In genomic region chr18:75029456-75029855, GRCh38 we compare ENCODE assay signal across 19 cellular contexts.
DNase-seq lines count a peak whose midpoint lies in the region; FAIRE-seq and TF ChIP-seq lines count a peak whose summit lies in the region.
"Had no signal": no experiment of that assay in that cellular context is flagged by ENCODE, and none has a peak within 500 bp of the region (broad histone marks: within the 10 kb centered on the region; RNA-seq: fewer than 3 reads in every experiment).

No MANE protein-coding gene starts in this region.

- H2AFZ ChIP-seq in H1 (ENCODE audit: low read length), result no peak overlapping the region

- H3K9me3 ChIP-seq in CD4-positive, alpha-beta memory T cell (ENCODE audit: control insufficient read depth in 1 of 2, low read length in 2 of 2), result no peaks in the 10 kb centered on the region
- H3K9me3 ChIP-seq in H1 (ENCODE audit: insufficient read depth in 2 of 2, low read depth in 1 of 2, low read length in 1 of 2) (no peaks in the 10 kb centered on the region), WERI-Rb-1 (ENCODE audit: severe bottlenecking) (no peaks in the 10 kb centered on the region)
- H3K9me3 ChIP-seq: BE2C, left ventricle myocardium inferior, vagina had no signal

- no peaks in the 10 kb centered on the region for H3K27me3 Mint-ChIP-seq in CD4-positive, alpha-beta memory T cell
- H3K27me3 Mint-ChIP-seq in activated CD4-positive, alpha-beta T cell treated with anti-CD3 and anti-CD28 coated beads, Interleukin-2, amount 10 ng/mL, durations not matched to agents 24 days and 14 days, result no peaks in the 10 kb centered on the region

- H3K56ac ChIP-seq in H1 (replicated peaks; ENCODE audit: insufficient read length, low read depth, low read length), result no peak overlapping the region

- peak overlapping the region; percentile 49; the same call in 1 of the 2 replicates for H2BK15ac ChIP-seq in H1 (ENCODE audit: low read length)

- no peak overlapping the region for H3K27ac ChIP-seq in CD4-positive, alpha-beta memory T cell (ENCODE audit: low read depth, low read length)
- H3K27ac ChIP-seq in H1 (ENCODE audit: low read depth, low read length), result no peak overlapping the region
- no peak overlapping the region for H3K27ac ChIP-seq in WERI-Rb-1
- H3K27ac ChIP-seq: dorsolateral prefrontal cortex, epithelial cell of prostate, HL-60, left ventricle myocardium inferior, vagina had no signal

- TF ChIP-seq EP300 in H1 (IDR thresholded peaks at IDR 0.05; ENCODE audit: borderline replicate concordance in 1 of 2, low read depth in 2 of 2, low read length in 2 of 2), result no peak

- H4K5ac ChIP-seq in H1 (ENCODE audit: insufficient read length, low read depth, low read length), result no peak overlapping the region

- H3K27ac Mint-ChIP-seq in CD4-positive, alpha-beta memory T cell, result peak overlapping the region; percentile 3 to 88 (median 49)
- peak overlapping the region; percentile 18 for H3K27ac Mint-ChIP-seq in activated CD4-positive, alpha-beta T cell treated with anti-CD3 and anti-CD28 coated beads, Interleukin-2, amount 10 ng/mL, durations not matched to agents 24 days and 14 days

- H2BK20ac ChIP-seq in H1 (ENCODE audit: low read length), result no peak overlapping the region

- TF ChIP-seq POLR2A in H1 (IDR thresholded peaks at IDR 0.05; ENCODE audit: control extremely low read depth in 1 of 2, low read depth in 2 of 2, low read length in 2 of 2), result no peak

- 0 out of 2 replicates have a peak overlapping the region, but pooled peaks have one; percentile 71 for H2BK12ac ChIP-seq in H1 (ENCODE audit: low read depth, low read length)

- H2BK120ac ChIP-seq in H1 (replicated peaks; ENCODE audit: low read depth, low read length), result no peak overlapping the region

- H3K79me1 ChIP-seq in H1 (ENCODE audit: low read depth, low read length), result no peaks in the 10 kb centered on the region; the same call in 1 of the 2 replicates

- H3K23me2 ChIP-seq in H1 (ENCODE audit: low read depth, low read length), result no peaks in the 10 kb centered on the region; the same call in 1 of the 2 replicates

- no peak overlapping the region for H2AK5ac ChIP-seq in H1 (ENCODE audit: low read depth, low read length)

- FAIRE-seq in H1 (lab: Jason Lieb, UNC), result no peak
- FAIRE-seq: A204.1 had no signal

- intact Hi-C loops in CD4-positive, alpha-beta memory T cell (cut with micrococcal nuclease), result no loop called here
- intact Hi-C loops in activated CD4-positive, alpha-beta T cell treated with anti-CD3 and anti-CD28 coated beads, Interleukin-2, amount 10 ng/mL, durations not matched to agents 24 days and 14 days (cut with micrococcal nuclease), result no loop called here
- intact Hi-C loops in head of caudate nucleus (cut with DNase I), result no loop called here

- no peaks in the 10 kb centered on the region for H3K79me2 ChIP-seq in H1 (ENCODE audit: control insufficient read depth in 1 of 2, insufficient read depth in 2 of 2, low read length in 2 of 2)

- H3K9ac ChIP-seq in H1 (replicated peaks in 1 of 4; ENCODE audit: extremely low read depth in 1 of 4, low read depth in 3 of 4, low read length in 3 of 4), result no peak overlapping the region

- H2BK5ac ChIP-seq in H1 (ENCODE audit: low read depth, low read length), result no peak overlapping the region; the same call in 1 of the 2 replicates

- H3K4me2 ChIP-seq in H1 (ENCODE audit: insufficient read depth in 1 of 2, low read depth in 2 of 2, low read length in 2 of 2), result no peak overlapping the region
- H3K4me2 ChIP-seq: smooth muscle cell had no signal

- H3K9me3 Mint-ChIP-seq in CD4-positive, alpha-beta memory T cell, result no peaks in the 10 kb centered on the region
- peaks cover 7% of the 10 kb centered on the region for H3K9me3 Mint-ChIP-seq in activated CD4-positive, alpha-beta T cell treated with anti-CD3 and anti-CD28 coated beads, Interleukin-2, amount 10 ng/mL, durations not matched to agents 24 days and 14 days

- H3K36me3 Mint-ChIP-seq in CD4-positive, alpha-beta memory T cell, result peaks cover 0 to 18% of the 10 kb centered on the region in 2 donors
- peaks cover 5% of the 10 kb centered on the region for H3K36me3 Mint-ChIP-seq in activated CD4-positive, alpha-beta T cell treated with anti-CD3 and anti-CD28 coated beads, Interleukin-2, amount 10 ng/mL, durations not matched to agents 24 days and 14 days (ENCODE audit: low read depth)

- no peak overlapping the region for H4K91ac ChIP-seq in H1 (replicated peaks; ENCODE audit: insufficient read length, low read length)

- no peak overlapping the region for H4K8ac ChIP-seq in H1 (ENCODE audit: extremely low read depth, insufficient read depth, low read length)

- 97% methylated on average over 16 of the region's 16 CpGs; no CpG with 5 or more reads in 1 of the 2 experiments for WGBS in H1 (ENCODE audit: extremely low coverage in 1 of 2, insufficient coverage in 1 of 2, insufficient read length in 1 of 2, insufficient replicate concordance in 2 of 2, low coverage in 1 of 2, low lambda C conversion rate in 2 of 2, missing lambda C conversion rate in 1 of 2), 2 experiments

- no peak overlapping the region for H3K23ac ChIP-seq in H1 (ENCODE audit: insufficient read length)

- peaks cover 9% of the 10 kb centered on the region for H3K4me1 ChIP-seq in CD4-positive, alpha-beta memory T cell (ENCODE audit: insufficient read depth, low read length)
- H3K4me1 ChIP-seq in H1 (replicated peaks in 1 of 4; ENCODE audit: control insufficient read depth in 3 of 4, insufficient read depth in 4 of 4, low read length in 3 of 4), result peaks cover 0 to 6% (median 3%) of the 10 kb centered on the region in 4 experiments; a peak in 3 of 7 replicates
- H3K4me1 ChIP-seq: BE2C, left ventricle myocardium inferior, vagina had no signal

- no peaks in the 10 kb centered on the region for H3K36me3 ChIP-seq in CD4-positive, alpha-beta memory T cell (ENCODE audit: insufficient read depth, low read length)
- no peaks in the 10 kb centered on the region for H3K36me3 ChIP-seq in H1 (ENCODE audit: control insufficient read depth in 2 of 4, insufficient read depth in 4 of 4, low read length in 3 of 4)
- H3K36me3 ChIP-seq in WERI-Rb-1, result no peaks in the 10 kb centered on the region
- H3K36me3 ChIP-seq: BE2C, left ventricle myocardium inferior, vagina had no signal

- H3K27me3 ChIP-seq in CD4-positive, alpha-beta memory T cell (ENCODE audit: insufficient read depth, low read length), result no peaks in the 10 kb centered on the region
- H3K27me3 ChIP-seq in H1 (replicated peaks in 1 of 4; ENCODE audit: control insufficient read depth in 3 of 4, extremely low read depth in 1 of 4, insufficient read depth in 3 of 4, low read length in 3 of 4) (no peaks in the 10 kb centered on the region; a peak in 1 of 7 replicates), WERI-Rb-1 (ENCODE audit: insufficient read depth, low read depth, severe bottlenecking) (no peaks in the 10 kb centered on the region)
- H3K27me3 ChIP-seq: BE2C, dorsolateral prefrontal cortex, vagina had no signal

- H3K4ac ChIP-seq in H1 (replicated peaks; ENCODE audit: insufficient read length, low read depth, low read length), result no peak overlapping the region

- TF ChIP-seq CTCF in H1 (IDR thresholded peaks at IDR 0.05; ENCODE audit: control extremely low read depth in 1 of 3, insufficient read depth in 1 of 3, low read depth in 1 of 3, low read length in 3 of 3) (no peak), WERI-Rb-1 (IDR thresholded peaks at IDR 0.05; ENCODE audit: low read depth, low read length) (no peak)

- H3K18ac ChIP-seq in H1 (ENCODE audit: extremely low read depth, low read length), result no peak overlapping the region

- H3K4me3 ChIP-seq in CD4-positive, alpha-beta memory T cell (ENCODE audit: low read length in 2 of 2), result no peak overlapping the region
- no peak overlapping the region for H3K4me3 ChIP-seq in H1 (ENCODE audit: extremely low read depth in 1 of 4, insufficient read depth in 2 of 4, low read depth in 3 of 4, low read length in 4 of 4)
- H3K4me3 ChIP-seq in WERI-Rb-1 (ENCODE audit: low read depth, low read length), result no peak overlapping the region
- H3K4me3 ChIP-seq: dorsolateral prefrontal cortex, left ventricle myocardium inferior, smooth muscle cell, vagina had no signal

- CTCF ChIA-PET in CD4-positive, alpha-beta memory T cell (lab: Charles Lee; ENCODE audit: partially characterized antibody), result no interaction called here
- CTCF ChIA-PET in H1 (lab: Charles Lee; ENCODE audit: partially characterized antibody), result interaction anchor here (0.7 to 3.1 kb wide), 3 partner anchors 11 to 132 kb away, joined by 3 to 13 read pairs (median 7); no protein-coding TSS in a partner anchor

- peaks cover 0 to 2% of the 10 kb centered on the region in 2 experiments for H4K20me1 ChIP-seq in H1 (replicated peaks in 1 of 2; ENCODE audit: control insufficient read depth in 1 of 2, insufficient read depth in 2 of 2, low read length in 2 of 2)

- peak overlapping the region in 5 of 8 donors; percentile 11 to 33 (median 18) for H3K4me3 Mint-ChIP-seq in CD4-positive, alpha-beta memory T cell
- H3K4me3 Mint-ChIP-seq in activated CD4-positive, alpha-beta T cell treated with anti-CD3 and anti-CD28 coated beads, Interleukin-2, amount 10 ng/mL, durations not matched to agents 24 days and 14 days, result no peak overlapping the region

- peak; percentile 13 for DNase-seq in activated CD4-positive, alpha-beta T cell treated with anti-CD3 and anti-CD28 coated beads for 48 hours
- no peak for DNase-seq in activated CD4-positive, alpha-beta T cell treated with anti-CD3 and anti-CD28 coated beads for 1 hour
- DNase-seq in CD4-positive, alpha-beta memory T cell, result peak; percentile 6 to 30 (median 20)
- DNase-seq in activated CD4-positive, alpha-beta T cell treated with anti-CD3 and anti-CD28 coated beads, Interleukin-2, amount 10 ng/mL, durations not matched to agents 24 days and 14 days, result peak; percentile 70
- DNase-seq in H1 (ENCODE audit: low read depth in 1 of 2, low spot score in 2 of 2) (no peak), NCI-H526 (lab: John Stamatoyannopoulos, UW) (no peak), head of caudate nucleus (no peak), WERI-Rb-1 (no peak)
- DNase-seq: BE2C; dorsolateral prefrontal cortex; left ventricle myocardium inferior; NCI-H1417 treated with DMSO at 0.1 percent for 48 hours; NCI-H524 treated with DMSO at 0.1 percent for 48 hours; stimulated activated CD8-positive, alpha-beta memory T cell treated with anti-CD3 and anti-CD28 coated beads, Interleukin-4, amount 100 ng/mL, for 48 hours had no signal

- no peak for TF ChIP-seq RAD21 in H1 (IDR thresholded peaks at IDR 0.05 in 1 of 2, conservative IDR thresholded peaks at IDR 0.05 in 1 of 2; ENCODE audit: low read depth in 2 of 2, low read length in 2 of 2)

- H3K14ac ChIP-seq in H1 (ENCODE audit: insufficient read length), result no peak overlapping the region

- POLR2A ChIA-PET in CD4-positive, alpha-beta memory T cell (lab: Charles Lee; ENCODE audit: partially characterized antibody), result interaction anchor here (1.4 to 1.7 kb wide), 2 partner anchors 34 to 42 kb away, joined by 7 to 9 read pairs; no protein-coding TSS in a partner anchor
- POLR2A ChIA-PET in H1 (lab: Charles Lee; ENCODE audit: partially characterized antibody), result no interaction called here

- H3K4me1 Mint-ChIP-seq in CD4-positive, alpha-beta memory T cell, result peaks cover 12 to 27% (median 14%) of the 10 kb centered on the region in 4 donors
- peaks cover 13% of the 10 kb centered on the region for H3K4me1 Mint-ChIP-seq in activated CD4-positive, alpha-beta T cell treated with anti-CD3 and anti-CD28 coated beads, Interleukin-2, amount 10 ng/mL, durations not matched to agents 24 days and 14 days

TF ChIP-seq in H1, 55 proteins besides CTCF, POLR2A, EP300 and RAD21 (continues in another document):
- no peak for TF ChIP-seq HDAC6 (IDR thresholded peaks at IDR 0.05; ENCODE audit: low read depth, low read length)

Comparison
In these comparisons a context has a peak if more than half of its experiments do, and no peak if none do; other contexts are left out.
1. DNase-seq: peak in activated CD4-positive, alpha-beta T cell treated with anti-CD3 and anti-CD28 coated beads for 48 hours (single experiment), CD4-positive, alpha-beta memory T cell (5 of 5) and activated CD4-positive, alpha-beta T cell treated with anti-CD3 and anti-CD28 coated beads, Interleukin-2, amount 10 ng/mL, durations not matched to agents 24 days and 14 days (single experiment); none in activated CD4-positive, alpha-beta T cell treated with anti-CD3 and anti-CD28 coated beads for 1 hour (single experiment), H1 (0 of 2), NCI-H526 (0 of 2), head of caudate nucleus (0 of 42) and WERI-Rb-1 (single experiment).